In the genomic region with DNA sequence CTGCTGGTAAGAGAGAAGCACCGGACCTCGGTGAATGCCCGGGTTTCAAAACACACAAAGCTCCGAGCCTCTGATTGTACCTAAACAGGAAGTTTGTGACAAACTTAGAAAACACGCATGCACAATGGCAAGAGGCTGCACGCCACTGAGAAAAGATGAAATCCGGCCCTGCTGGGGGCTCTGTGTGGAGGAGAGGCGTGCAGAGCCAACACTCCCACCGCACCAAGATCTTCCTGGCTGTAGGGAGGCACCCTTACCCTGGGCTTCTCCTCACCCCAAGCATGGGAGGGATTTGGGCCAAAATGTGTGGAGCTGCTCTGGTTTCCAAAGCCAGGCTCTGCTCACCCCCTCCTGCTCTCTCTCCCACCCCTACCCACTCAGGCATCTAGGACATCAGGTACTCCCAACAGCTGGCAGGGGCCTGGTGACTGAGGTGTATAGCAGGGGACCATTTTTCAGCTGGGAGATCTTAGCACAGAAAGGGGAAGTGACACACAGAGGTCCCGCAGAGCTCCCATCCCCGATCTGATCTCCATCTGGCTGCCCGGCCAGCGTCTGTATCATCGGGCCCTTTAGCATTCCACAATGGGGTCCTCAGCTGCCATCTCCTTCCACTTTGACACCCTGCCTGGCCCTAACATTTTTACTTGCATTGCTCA, we compare ENCODE assay signal across 9 cellular contexts.
DNase-seq lines count a peak whose midpoint lies in the region; ATAC-seq and TF ChIP-seq lines count a peak whose summit lies in the region.
"Had no signal": no experiment of that assay in that cellular context is flagged by ENCODE, and none has a peak within 500 bp of the region (broad histone marks: within the 10 kb centered on the region; RNA-seq: fewer than 3 reads in every experiment).

No MANE protein-coding gene starts in this region.

- H3K27me3 Mint-ChIP-seq in CD4-positive, alpha-beta T cell, result no peaks in the 10 kb centered on the region

- intact Hi-C loops in CD4-positive, alpha-beta T cell (cut with DNase I, micrococcal nuclease), result loop anchor here (1.0 to 5.0 kb wide), 5 partner anchors 19 to 179 kb away; partner anchors contain the start of gene TRERF1 (in 1 of the 2)
- intact Hi-C loops in IMR-90 (cut with micrococcal nuclease), result no loop called here

- H3K79me1 ChIP-seq in IMR-90 (ENCODE audit: low read depth in 1 of 2, low read length in 2 of 2) (peaks cover 71 to 96% of the 10 kb centered on the region in 2 experiments), trophoblast cell (ENCODE audit: low read length) (no peaks in the 10 kb centered on the region)

- H2BK15ac ChIP-seq in IMR-90 (ENCODE audit: low read depth, low read length), result peak overlapping the region; percentile 53; the same call in 1 of the 3 replicates

- peaks cover 14% of the 10 kb centered on the region; the same call in 1 of the 2 replicates for H4K20me1 ChIP-seq in IMR-90 (ENCODE audit: insufficient read depth, low read length)

- H3K14ac ChIP-seq in IMR-90 (replicated peaks; ENCODE audit: low read depth, low read length), result peak overlapping the region; percentile 82
- no peak overlapping the region for H3K14ac ChIP-seq in trophoblast cell (ENCODE audit: low read length)

- dilution Hi-C loops in IMR-90 (cut with HindIII; ENCODE audit: low sequenced_read_pairs, unreplicated experiment), result no loop called here

- in situ Hi-C loops in IMR-90 (cut with MboI; ENCODE audit: low sequenced_read_pairs), result no loop called here

- H3K4me2 ChIP-seq in IMR-90 (ENCODE audit: low read depth, low read length) (peak overlapping the region; percentile 38), trophoblast cell (ENCODE audit: low read length) (no peak overlapping the region)

- H3K18ac ChIP-seq in IMR-90 (ENCODE audit: low read depth, low read length) (peak overlapping the region; percentile 56), trophoblast cell (ENCODE audit: low read length) (no peak overlapping the region)

- POLR2A ChIA-PET in CD4-positive, alpha-beta T cell (lab: Charles Lee), result interaction anchor here (0.7 to 4.2 kb wide), 12 partner anchors 9 to 197 kb away, joined by 3 to 60 read pairs (median 5); partner anchors contain the start of gene TRERF1
- POLR2A ChIA-PET in IMR-90 (lab: Charles Lee; ENCODE audit: unreplicated experiment) (no interaction called here), HEK293T (lab: Yijun Ruan, JAX) (no interaction called here)

- peaks cover 47% of the 10 kb centered on the region for H3K9me1 ChIP-seq in IMR-90 (ENCODE audit: insufficient read depth, low read length)

- WGBS in IMR-90 (ENCODE audit: extremely low coverage in 2 of 2, insufficient read length in 1 of 2), 2 experiments, result 70% methylated on average over 6 of the region's 14 CpGs; no CpG with 5 or more reads in 1 of the 2 experiments
- no CpG with 5 or more reads among the region's 14 CpGs for WGBS in trophoblast cell (ENCODE audit: extremely low coverage, insufficient coverage, insufficient read length)

- H2AK5ac ChIP-seq in IMR-90 (ENCODE audit: low read depth, low read length) (peak overlapping the region; percentile 54), trophoblast cell (ENCODE audit: low read length) (no peak overlapping the region)

- CTCF ChIA-PET in CD4-positive, alpha-beta T cell (lab: Charles Lee), result interaction anchor here (0.6 to 1.3 kb wide), 4 partner anchors 14 to 303 kb away, joined by 3 read pairs; no protein-coding TSS in a partner anchor
- CTCF ChIA-PET in IMR-90 (lab: Yijun Ruan, JAX) (interaction anchor here (1.6 kb wide), 1 partner anchor 180 kb away, joined by 5 read pairs; no protein-coding TSS in a partner anchor), HEK293T (lab: Yijun Ruan, JAX) (interaction anchor here (0.6 kb wide), 1 partner anchor 180 kb away, joined by 3 read pairs; no protein-coding TSS in a partner anchor)

- H3K9me3 ChIP-seq in CD4-positive, alpha-beta T cell (ENCODE audit: control insufficient read depth, low read length), result no peaks in the 10 kb centered on the region
- H3K9me3 ChIP-seq in IMR-90 (ENCODE audit: control insufficient read depth, insufficient read depth, low read length) (no peaks in the 10 kb centered on the region), adipocyte (ENCODE audit: control insufficient read depth, low read length) (no peaks in the 10 kb centered on the region), trophoblast cell (ENCODE audit: insufficient read depth, low read depth, low read length) (no peaks in the 10 kb centered on the region)
- H3K9me3 ChIP-seq: adrenal gland had no signal

- H2AK9ac ChIP-seq in IMR-90 (replicated peaks; ENCODE audit: low read depth, low read length, poor library complexity), result peak overlapping the region; percentile 38

- H2BK20ac ChIP-seq in IMR-90 (ENCODE audit: low read depth, low read length), result peak overlapping the region; percentile 75

- peaks cover 17% of the 10 kb centered on the region for H3K36me3 Mint-ChIP-seq in CD4-positive, alpha-beta T cell (ENCODE audit: low read depth)

- peak overlapping the region; percentile 72 for H4K5ac ChIP-seq in IMR-90 (ENCODE audit: low read depth, low read length)

- H3K4me3 Mint-ChIP-seq in CD4-positive, alpha-beta T cell, result peak overlapping the region; percentile 84

- H2BK5ac ChIP-seq in IMR-90 (ENCODE audit: low read depth, low read length, poor library complexity, severe bottlenecking), result peak overlapping the region; percentile 83
- H2BK5ac ChIP-seq in trophoblast cell (ENCODE audit: low read depth, low read length, poor library complexity), result no peak overlapping the region

- peak overlapping the region; percentile 94 for H3K27ac Mint-ChIP-seq in CD4-positive, alpha-beta T cell

- no peak overlapping the region for H4K12ac ChIP-seq in trophoblast cell (ENCODE audit: low read depth, low read length)

- TF ChIP-seq CTCF in CD4-positive, alpha-beta T cell (IDR thresholded peaks at IDR 0.05), result no peak
- TF ChIP-seq CTCF in IMR-90 (conservative IDR thresholded peaks at IDR 0.05; ENCODE audit: low read depth, low read length), result no peak

- peaks cover 16% of the 10 kb centered on the region for H3K4me1 ChIP-seq in IMR-90 (ENCODE audit: control insufficient read depth, insufficient read depth, low read length)
- no peaks in the 10 kb centered on the region for H3K4me1 ChIP-seq in adipocyte (ENCODE audit: control insufficient read depth, insufficient read depth, low read length)
- peaks cover 0 to 3% of the 10 kb centered on the region in 2 experiments for H3K4me1 ChIP-seq in trophoblast cell (ENCODE audit: control insufficient read depth in 1 of 2, insufficient read depth in 2 of 2, low read length in 2 of 2)

- no peak for TF ChIP-seq POLR2A in IMR-90 (IDR thresholded peaks at IDR 0.05; ENCODE audit: low read depth, low read length)

- peaks cover 80% of the 10 kb centered on the region for H3K4me1 Mint-ChIP-seq in CD4-positive, alpha-beta T cell (ENCODE audit: low read depth)

- no peaks in the 10 kb centered on the region for H3K27me3 ChIP-seq in CD4-positive, alpha-beta T cell (ENCODE audit: control insufficient read depth, insufficient read depth, low read length)
- H3K27me3 ChIP-seq in IMR-90 (ENCODE audit: control insufficient read depth, insufficient read depth, low read length), result no peaks in the 10 kb centered on the region
- no peaks in the 10 kb centered on the region for H3K27me3 ChIP-seq in adipocyte (replicated peaks; ENCODE audit: control insufficient read depth, insufficient read depth, low read length)
- no peaks in the 10 kb centered on the region for H3K27me3 ChIP-seq in trophoblast cell (ENCODE audit: insufficient read depth, low read length)
- H3K27me3 ChIP-seq: adrenal gland had no signal

- peaks cover 2% of the 10 kb centered on the region; the same call in 1 of the 2 replicates for H3K36me3 ChIP-seq in IMR-90 (ENCODE audit: control insufficient read depth, insufficient read depth, low read length)
- no peaks in the 10 kb centered on the region for H3K36me3 ChIP-seq in adipocyte (ENCODE audit: control insufficient read depth, insufficient read depth, low read length, severe bottlenecking)
- H3K36me3 ChIP-seq in trophoblast cell (ENCODE audit: control insufficient read depth in 1 of 2, insufficient read depth in 2 of 2, low read length in 2 of 2), result no peaks in the 10 kb centered on the region
- H3K36me3 ChIP-seq: adrenal gland had no signal

- peak; percentile 57 for ATAC-seq in CD4-positive, alpha-beta T cell (ENCODE audit: poor library complexity)
- ATAC-seq in GM19397 (IDR thresholded peaks at IDR 0.05; ENCODE audit: unreplicated experiment) (peak; percentile 61), IMR-90 (ENCODE audit: low read depth) (peak; percentile 59), GM18520 (IDR thresholded peaks at IDR 0.05; ENCODE audit: unreplicated experiment) (no peak)

- H2BK120ac ChIP-seq in IMR-90 (ENCODE audit: low read depth, low read length) (peak overlapping the region; percentile 89), trophoblast cell (ENCODE audit: insufficient read depth, low read length, poor library complexity) (no peak overlapping the region)

- H4K8ac ChIP-seq in IMR-90 (ENCODE audit: low read depth in 2 of 2, low read length in 2 of 2) (peak overlapping the region; percentile 48 to 75), trophoblast cell (ENCODE audit: low read depth, low read length) (no peak overlapping the region)

- BruUV-seq in IMR-90 (replicated peaks; lab: Mats Ljungman, UMichigan), result no TSS peak

- peak overlapping the region; percentile 52 for H2AFZ ChIP-seq in IMR-90 (replicated peaks; ENCODE audit: low read length, poor library complexity)
- no peak overlapping the region for H2AFZ ChIP-seq in trophoblast cell (ENCODE audit: insufficient read depth, low read length, poor library complexity)

- DNase-seq in CD4-positive, alpha-beta T cell, result peak in 2 of 10 experiments; percentile 4 to 9
- peak; percentile 60 for DNase-seq in IMR-90
- DNase-seq in adipocyte (ENCODE audit: low read depth), result peak; percentile 47
- DNase-seq in trophoblast cell, result peak; percentile 17 to 33
- no peak for DNase-seq in NCI-H345 (lab: John Stamatoyannopoulos, UW)
- DNase-seq in HEK293T (ENCODE audit: extremely low spot score), result no peak

- TF ChIP-seq RAD21 in IMR-90 (IDR thresholded peaks at IDR 0.05; ENCODE audit: low read length), result no peak

- H3K4me3 ChIP-seq in IMR-90 (ENCODE audit: insufficient read depth, low read depth, low read length) (no peak overlapping the region), adipocyte (ENCODE audit: low read length) (no peak overlapping the region), trophoblast cell (ENCODE audit: low read depth, low read length) (no peak overlapping the region)
- H3K4me3 ChIP-seq: adrenal gland had no signal

- H4K91ac ChIP-seq in IMR-90 (ENCODE audit: insufficient read depth, low read depth, low read length) (peak overlapping the region; percentile 90), trophoblast cell (ENCODE audit: low read depth, low read length) (no peak overlapping the region)

- peak overlapping the region; percentile 90 for H3K4ac ChIP-seq in IMR-90 (ENCODE audit: low read depth, low read length)
- no peak overlapping the region for H3K4ac ChIP-seq in trophoblast cell (ENCODE audit: low read depth, low read length)

- no peaks in the 10 kb centered on the region for H3K79me2 ChIP-seq in trophoblast cell (ENCODE audit: control insufficient read depth, insufficient read depth, low read length, poor library complexity)

- H3K23ac ChIP-seq in IMR-90 (ENCODE audit: low read depth, low read length) (peak overlapping the region; percentile 79), trophoblast cell (ENCODE audit: low read length) (no peak overlapping the region)

- no peak overlapping the region for H2BK12ac ChIP-seq in trophoblast cell (ENCODE audit: low read length)

- peak overlapping the region; percentile 71 for H3K27ac ChIP-seq in CD4-positive, alpha-beta T cell (ENCODE audit: low read depth, low read length)
- H3K27ac ChIP-seq in IMR-90 (ENCODE audit: insufficient read depth, low read length) (peak overlapping the region; percentile 79), trophoblast cell (ENCODE audit: low read depth, low read length) (no peak overlapping the region)

- peak overlapping the region; percentile 66 for H3K56ac ChIP-seq in IMR-90 (ENCODE audit: extremely low read depth, insufficient read depth, low read length)

- H3K9me3 Mint-ChIP-seq in CD4-positive, alpha-beta T cell, result peaks cover 3% of the 10 kb centered on the region

- H3K9ac ChIP-seq in IMR-90 (ENCODE audit: low read depth, low read length) (peak overlapping the region; percentile 33), adipocyte (ENCODE audit: low read length) (no peak overlapping the region), trophoblast cell (ENCODE audit: low read length) (no peak overlapping the region)

Comparison
In these comparisons a context has a peak if more than half of its experiments do, and no peak if none do; other contexts are left out.
1. DNase-seq: peak in IMR-90 (single experiment), adipocyte (single experiment) and trophoblast cell (2 of 2); none in NCI-H345 (single experiment) and HEK293T (single experiment).